ENCODE assay signal across 1 cellular context in genomic region chr7:69967699-69968450, GRCh38.
TF ChIP-seq lines count a peak whose summit lies in the region.

No MANE protein-coding gene starts in this region.

TF ChIP-seq in GM23338, 12 proteins besides CTCF, POLR2A, EP300 and RAD21:
- TF ChIP-seq ZNF462 (CRISPR knock-in tag; IDR thresholded peaks at IDR 0.05) (no peak), STAT1 (IDR thresholded peaks at IDR 0.05; ENCODE audit: unreplicated experiment) (no peak), ETS1 (IDR thresholded peaks at IDR 0.05) (no peak), EZH2phosphoT487 (IDR thresholded peaks at IDR 0.05; ENCODE audit: unreplicated experiment) (no peak), POLR2AphosphoS5 (IDR thresholded peaks at IDR 0.05; ENCODE audit: low read depth) (no peak), EZH2 (IDR thresholded peaks at IDR 0.05; ENCODE audit: low read depth, unreplicated experiment) (no peak)
